In the genomic region with DNA sequence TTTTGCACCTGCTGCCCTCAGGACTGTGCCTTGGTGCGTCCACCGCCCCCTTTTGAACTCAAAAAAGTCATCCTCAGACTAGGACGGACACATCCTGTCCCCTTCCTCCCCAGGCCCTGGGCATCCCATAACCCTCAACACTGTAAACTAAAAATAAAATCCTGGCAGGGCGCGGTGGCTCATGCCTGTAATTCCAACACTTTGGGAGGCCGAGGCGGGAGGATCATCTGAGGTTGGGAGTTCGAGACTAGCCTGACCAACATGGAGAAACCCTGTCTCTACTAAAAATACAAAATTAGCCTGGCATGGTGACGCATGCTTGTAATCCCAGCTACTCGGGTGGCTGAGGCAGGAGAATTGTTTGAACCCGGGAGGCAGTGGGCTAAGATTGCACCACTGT, we compare ENCODE assay signal across 8 cellular contexts. TPM values are rescaled to one million over a fixed set of nuclear protein-coding genes. Genes with fewer than 3 reads are reported as not detected.
A peak's percentile ranks its signal among the peaks of the same experiment; 100 is the strongest.
DNase-seq lines count a peak whose midpoint lies in the region; ATAC-seq and TF ChIP-seq lines count a peak whose summit lies in the region.
"Not testable (repeated sequence)": the region's sequence is repeated elsewhere in the genome, so short reads cannot be mapped to it uniquely, and the experiment has no call there.

No MANE protein-coding gene starts in this region.

- DNase-seq in GM23248 = peak; percentile 21
- not testable (repeated sequence) for DNase-seq in Panc1 (ENCODE audit: low read depth, low spot score); coronary artery (ENCODE audit: low spot score); left ventricle myocardium inferior

- H3K36me3 Mint-ChIP-seq in activated T-helper 17 cell treated with anti-CD3 and anti-CD28 coated beads, Interleukin-2, amount 50 U/mL, for 72 hours (ENCODE audit: low read depth) = peaks cover 74% of the 10 kb centered on the region

- H3K9me3 Mint-ChIP-seq in activated T-helper 17 cell treated with anti-CD3 and anti-CD28 coated beads, Interleukin-2, amount 50 U/mL, for 72 hours = not testable (repeated sequence)

- H2AFZ ChIP-seq in GM23248 = 0 out of 2 replicates have a peak overlapping the region, but pooled peaks have one; percentile 72

- peaks cover 37% of the 10 kb centered on the region for H3F3A ChIP-seq in GM23248 (ENCODE audit: insufficient read depth)

- intact Hi-C loops in Panc1 (cut with micrococcal nuclease; ENCODE audit: unreplicated experiment); left ventricle myocardium inferior (cut with micrococcal nuclease): not testable (repeated sequence)

- H3K4me3 ChIP-seq in GM23248 = peak overlapping the region; percentile 97
- H3K4me3 ChIP-seq in Panc1 (ENCODE audit: low read depth in 2 of 2, low read length in 2 of 2) = peak overlapping the region; percentile 58 to 79
- peak overlapping the region; percentile 85 for H3K4me3 ChIP-seq in coronary artery
- H3K4me3 ChIP-seq in left ventricle myocardium inferior = peak overlapping the region; percentile 97
- H3K4me3 ChIP-seq in muscle layer of colon (ENCODE audit: low read depth in 1 of 2, low read length in 2 of 2) = peak overlapping the region; percentile 91
- peak overlapping the region; percentile 97 for H3K4me3 ChIP-seq in skeletal muscle satellite cell (ENCODE audit: low read length)

- not testable (repeated sequence) for H3K27me3 Mint-ChIP-seq in activated T-helper 17 cell treated with anti-CD3 and anti-CD28 coated beads, Interleukin-2, amount 50 U/mL, for 72 hours

- H3K27ac Mint-ChIP-seq in activated T-helper 17 cell treated with anti-CD3 and anti-CD28 coated beads, Interleukin-2, amount 50 U/mL, for 72 hours = peak overlapping the region; percentile 95

- not testable (repeated sequence) for H3K9me3 ChIP-seq in GM23248 (ENCODE audit: low read depth); Panc1 (ENCODE audit: control insufficient read depth, insufficient read depth, low read depth, low read length); left ventricle myocardium inferior (replicated peaks); muscle layer of colon (ENCODE audit: low read length); skeletal muscle satellite cell (replicated peaks; ENCODE audit: low read length)

- TF ChIP-seq CTCF in 22Rv1 (IDR thresholded peaks at IDR 0.05); Panc1 (IDR thresholded peaks at IDR 0.05); coronary artery (IDR thresholded peaks at IDR 0.05); left ventricle myocardium inferior (IDR thresholded peaks at IDR 0.05; ENCODE audit: borderline replicate concordance): not testable (repeated sequence)

- BruUV-seq in Panc1 (replicated peaks; lab: Mats Ljungman, UMichigan) = not testable (repeated sequence)

- H3K27ac ChIP-seq in 22Rv1 (peak overlapping the region; percentile 98), GM23248 (peak overlapping the region; percentile 92), Panc1 (ENCODE audit: low read length) (peak overlapping the region; percentile 89), coronary artery (peak overlapping the region; percentile 92 to 98), left ventricle myocardium inferior (replicated peaks) (peak overlapping the region; percentile 99), muscle layer of colon (ENCODE audit: low read depth, low read length) (peak overlapping the region; percentile 93)

- H3K4me3 Mint-ChIP-seq in activated T-helper 17 cell treated with anti-CD3 and anti-CD28 coated beads, Interleukin-2, amount 50 U/mL, for 72 hours = peak overlapping the region; percentile 99

- ATAC-seq in Panc1; activated T-helper 17 cell treated with anti-CD3 and anti-CD28 coated beads, Interleukin-2, amount 50 U/mL, for 72 hours (replicated peaks): not testable (repeated sequence)

- in situ Hi-C loops in GM23248 (cut with MboI); Panc1 (cut with HindIII; ENCODE audit: low pct_unique_long_range_greater_than_20kb, low sequenced_read_pairs): not testable (repeated sequence)

- H3K36me3 ChIP-seq in GM23248 (ENCODE audit: low read depth); Panc1 (ENCODE audit: control insufficient read depth, insufficient read depth, low read length): not testable (repeated sequence)
- H3K36me3 ChIP-seq in left ventricle myocardium inferior (peaks cover 21% of the 10 kb centered on the region), muscle layer of colon (ENCODE audit: insufficient read depth, low read length) (peaks cover 16% of the 10 kb centered on the region), skeletal muscle satellite cell (ENCODE audit: insufficient read depth, low read length) (peaks cover 33% of the 10 kb centered on the region)

- H4K20me1 ChIP-seq in GM23248 (ENCODE audit: insufficient read depth) = not testable (repeated sequence)

- H3K4me2 ChIP-seq in GM23248 (ENCODE audit: unreplicated experiment) (peak overlapping the region; percentile 85), skeletal muscle satellite cell (ENCODE audit: low read length) (peak overlapping the region; percentile 98)

- peak overlapping the region; percentile 94 for H3K9ac ChIP-seq in GM23248
- H3K9ac ChIP-seq in muscle layer of colon (ENCODE audit: low read length) = not testable (repeated sequence)
- H3K9ac ChIP-seq in skeletal muscle satellite cell (ENCODE audit: low read depth, low read length) = peak overlapping the region; percentile 100

- peaks cover 21% of the 10 kb centered on the region for H3K4me1 ChIP-seq in GM23248 (ENCODE audit: insufficient read depth)
- H3K4me1 ChIP-seq in Panc1 (ENCODE audit: control insufficient read depth, insufficient read depth, low read length) = peaks cover 45% of the 10 kb centered on the region
- peaks cover 87% of the 10 kb centered on the region for H3K4me1 ChIP-seq in left ventricle myocardium inferior
- H3K4me1 ChIP-seq in muscle layer of colon (ENCODE audit: insufficient read depth, low read length) = peaks cover 29% of the 10 kb centered on the region
- peaks cover 34% of the 10 kb centered on the region for H3K4me1 ChIP-seq in skeletal muscle satellite cell (ENCODE audit: control insufficient read depth, insufficient read depth, low read length)

- not testable (repeated sequence) for H3K9me2 ChIP-seq in GM23248 (ENCODE audit: insufficient read depth)

- POLR2A ChIA-PET in Panc1 (lab: Charles Lee) = not testable (repeated sequence)

- 38 to 51% methylated on average over 11 of the region's 11 CpGs for WGBS in GM23248 (ENCODE audit: low coverage in 1 of 2, low lambda C conversion rate in 2 of 2, missing lambda C conversion rate in 2 of 2), 2 experiments

- peaks cover 74% of the 10 kb centered on the region for H3K79me2 ChIP-seq in GM23248 (ENCODE audit: insufficient read depth)

- H3K27me3 ChIP-seq in GM23248 (replicated peaks; ENCODE audit: insufficient read depth); Panc1 (ENCODE audit: control insufficient read depth, insufficient read depth, low read length); left ventricle myocardium inferior (ENCODE audit: low read depth); muscle layer of colon (ENCODE audit: control insufficient read depth in 1 of 2, insufficient read depth in 2 of 2, low read length in 2 of 2); skeletal muscle satellite cell (ENCODE audit: control insufficient read depth, insufficient read depth, low read length): not testable (repeated sequence)

- peaks cover 27% of the 10 kb centered on the region for H3K4me1 Mint-ChIP-seq in activated T-helper 17 cell treated with anti-CD3 and anti-CD28 coated beads, Interleukin-2, amount 50 U/mL, for 72 hours

- CTCF ChIA-PET in Panc1 (lab: Charles Lee) = not testable (repeated sequence)

RNA-seq across cellular contexts. Expression of a gene that starts 1.3 kb away (rescaled TPM):
- 72.7 and 74.4 TPM in 2 replicates for total RNA-seq in GM23248 (2014; rRNA removed; shearing (Covaris generic))
- polyA plus RNA-seq in GM23248 (2016; fragmentation: Nextera tagmentation; extraction: Ambion mirVana) = 85.6 and 85.8 TPM in 2 replicates
- total RNA-seq in Panc1 (2021; ENCODE audit: unreplicated experiment) (73.4 TPM), left ventricle myocardium inferior (11.7 TPM)
- 81.0 TPM for polyA plus RNA-seq in Panc1 (2012; ENCODE audit: insufficient read length)
- total RNA-seq in activated T-helper 17 cell treated with anti-CD3 and anti-CD28 coated beads, Interleukin-2, amount 50 U/mL, for 72 hours = 100 to 1,000 TPM in 1 of 2 donors, 10 to 100 TPM in 1; 68.2 to 132 TPM
- total RNA-seq in skeletal muscle satellite cell (2012; rRNA removed) = 50.4 and 72.7 TPM in 2 replicates

RNA-seq across cellular contexts. Expression of a gene that starts 7.7 kb away (rescaled TPM):
- total RNA-seq in GM23248 (2014; rRNA removed; shearing (Covaris generic)) = 55.4 and 80.2 TPM in 2 replicates
- polyA plus RNA-seq in GM23248 (2016; fragmentation: Nextera tagmentation; extraction: Ambion mirVana) = 32.6 and 35.7 TPM in 2 replicates
- total RNA-seq in Panc1 (2021; ENCODE audit: unreplicated experiment) = 32.6 TPM
- 37.6 TPM for polyA plus RNA-seq in Panc1 (2012; ENCODE audit: insufficient read length)
- total RNA-seq in activated T-helper 17 cell treated with anti-CD3 and anti-CD28 coated beads, Interleukin-2, amount 50 U/mL, for 72 hours = 10 to 100 TPM; 15.7 to 16.0 TPM
- total RNA-seq in left ventricle myocardium inferior = 29.6 TPM
- total RNA-seq in skeletal muscle satellite cell (2012; rRNA removed) = 16.2 and 31.0 TPM in 2 replicates

RNA-seq across cellular contexts. Expression of a gene that starts 7.9 kb away (rescaled TPM):
- 3.8 and 9.7 TPM in 2 replicates for total RNA-seq in GM23248 (2014; rRNA removed; shearing (Covaris generic))
- polyA plus RNA-seq in GM23248 (2016; fragmentation: Nextera tagmentation; extraction: Ambion mirVana) = 18.2 and 21.1 TPM in 2 replicates
- 106 TPM for total RNA-seq in Panc1 (2021; ENCODE audit: unreplicated experiment)
- 82.2 TPM for polyA plus RNA-seq in Panc1 (2012; ENCODE audit: insufficient read length)
- total RNA-seq in activated T-helper 17 cell treated with anti-CD3 and anti-CD28 coated beads, Interleukin-2, amount 50 U/mL, for 72 hours = 100 to 1,000 TPM; 151 to 204 TPM
- total RNA-seq in left ventricle myocardium inferior = 5.8 TPM
- total RNA-seq in skeletal muscle satellite cell (2012; rRNA removed) = 14.7 and 18.3 TPM in 2 replicates

RNA-seq across cellular contexts. Expression of a gene that starts 29.3 kb away (rescaled TPM):
- 3.8 and 15.3 TPM in 2 replicates for total RNA-seq in GM23248 (2014; rRNA removed; shearing (Covaris generic))
- 1.4 and 2.8 TPM in 2 replicates for polyA plus RNA-seq in GM23248 (2016; fragmentation: Nextera tagmentation; extraction: Ambion mirVana)
- total RNA-seq in Panc1 (2021; ENCODE audit: unreplicated experiment) = 7.0 TPM
- polyA plus RNA-seq in Panc1 (2012; ENCODE audit: insufficient read length) = 4.6 TPM
- total RNA-seq in activated T-helper 17 cell treated with anti-CD3 and anti-CD28 coated beads, Interleukin-2, amount 50 U/mL, for 72 hours = 1 to 10 TPM; 1.8 to 2.6 TPM
- total RNA-seq in left ventricle myocardium inferior = 0.71 TPM
- 2.5 and 5.9 TPM in 2 replicates for total RNA-seq in skeletal muscle satellite cell (2012; rRNA removed)
